ENCODE assay signal across 8 cellular contexts in genomic region chr21:33374080-33374873, GRCh38. TPM values are rescaled to one million over a fixed set of nuclear protein-coding genes. Genes with fewer than 3 reads are reported as not detected.
DNase-seq lines count a peak whose midpoint lies in the region; ATAC-seq and TF ChIP-seq lines count a peak whose summit lies in the region.

No MANE protein-coding gene starts in this region.

- peaks cover 66% of the 10 kb centered on the region for H3K4me1 ChIP-seq in OCI-LY1 (ENCODE audit: insufficient read depth, low read length, severe bottlenecking)
- peaks cover 14% of the 10 kb centered on the region for H3K4me1 ChIP-seq in skeletal muscle satellite cell (ENCODE audit: control insufficient read depth, insufficient read depth, low read length)

- peak overlapping the region; percentile 20 for H3K4me3 ChIP-seq in OCI-LY1 (ENCODE audit: low read depth, low read length, poor library complexity, severe bottlenecking)
- no peak overlapping the region for H3K4me3 ChIP-seq in skeletal muscle satellite cell (ENCODE audit: low read length)

- no peaks in the 10 kb centered on the region for H3K79me2 ChIP-seq in OCI-LY1 (ENCODE audit: insufficient read depth, low read length)

- H3K9me3 ChIP-seq in OCI-LY1 (ENCODE audit: low read length) = no peaks in the 10 kb centered on the region
- no peaks in the 10 kb centered on the region for H3K9me3 ChIP-seq in skeletal muscle satellite cell (replicated peaks; ENCODE audit: low read length)

- H3K36me3 ChIP-seq in OCI-LY1 (ENCODE audit: insufficient read depth, low read length) (no peaks in the 10 kb centered on the region), skeletal muscle satellite cell (ENCODE audit: insufficient read depth, low read length) (no peaks in the 10 kb centered on the region)

- TF ChIP-seq CTCF in OCI-LY1 (IDR thresholded peaks at IDR 0.05; ENCODE audit: low read length) = peak; percentile 80

- H3K9ac ChIP-seq in OCI-LY1 (ENCODE audit: low read length) (peak overlapping the region; percentile 62), skeletal muscle satellite cell (ENCODE audit: low read depth, low read length) (no peak overlapping the region)

- no peak overlapping the region for H2AFZ ChIP-seq in OCI-LY1 (ENCODE audit: low read length)

- DNase-seq in DMS53 (lab: John Stamatoyannopoulos, UW) (peak; percentile 67), glomerular visceral epithelial cell (ENCODE audit: extremely low spot score) (peak; percentile 37), cerebellum (ENCODE audit: low spot score) (no peak)
- DNase-seq in activated effector memory CD4-positive, alpha-beta T cell treated with anti-CD3 and anti-CD28 coated beads, Interleukin-2, amount 50 U/mL, for 16 hours = peak; percentile 84

- H3K4me2 ChIP-seq in OCI-LY1 (ENCODE audit: low read length) = peak overlapping the region; percentile 61
- H3K4me2 ChIP-seq in skeletal muscle satellite cell (ENCODE audit: low read length) = peak overlapping the region; percentile 25

- ATAC-seq in HG02798 (IDR thresholded peaks at IDR 0.05; ENCODE audit: poor library complexity, unreplicated experiment) (peak; percentile 54), HG03460 (IDR thresholded peaks at IDR 0.05; ENCODE audit: unreplicated experiment) (no peak)

- H3K27ac ChIP-seq in OCI-LY1 (ENCODE audit: low read depth, low read length, poor library complexity, severe bottlenecking) = peak overlapping the region; percentile 95

- no peaks in the 10 kb centered on the region for H3F3A ChIP-seq in OCI-LY1 (ENCODE audit: insufficient read depth, low read length)

- H4K20me1 ChIP-seq in OCI-LY1 (ENCODE audit: insufficient read depth, low read length) = no peaks in the 10 kb centered on the region

- H3K27me3 ChIP-seq in OCI-LY1 (ENCODE audit: insufficient read depth, low read length) (no peaks in the 10 kb centered on the region), skeletal muscle satellite cell (ENCODE audit: control insufficient read depth, insufficient read depth, low read length) (no peaks in the 10 kb centered on the region)

- H3K9me2 ChIP-seq in OCI-LY1 (ENCODE audit: low read depth, low read length) = no peaks in the 10 kb centered on the region

RNA-seq across cellular contexts. Expression of gene IFNGR2, which starts 28.9 kb away (rescaled TPM):
- 38.8 and 52.2 TPM in 2 replicates for total RNA-seq in skeletal muscle satellite cell (2012; rRNA removed)
- 34.2 TPM for total RNA-seq in cerebellum

RNA-seq across cellular contexts. Expression of gene IFNAR1, which starts 49.5 kb away (rescaled TPM):
- 13.1 and 14.4 TPM in 2 replicates for total RNA-seq in skeletal muscle satellite cell (2012; rRNA removed)
- total RNA-seq in cerebellum = 41.1 TPM
